ENCODE assay signal across 30 cellular contexts in genomic region chr2:217414429-217414828, GRCh38.
"Had no signal": no experiment of that assay in that cellular context is flagged by ENCODE, and none has a peak within 500 bp of the region (broad histone marks: within the 10 kb centered on the region; RNA-seq: fewer than 3 reads in every experiment).

No MANE protein-coding gene starts in this region.

- DNase-seq: activated CD4-positive, alpha-beta T cell treated with anti-CD3 and anti-CD28 coated beads for 4 hours; activated CD4-positive, alpha-beta T cell treated with anti-CD3 and anti-CD28 coated beads, Interleukin-2, amount 50 U/mL, for 4 hours; activated effector memory CD4-positive, alpha-beta T cell treated with anti-CD3 and anti-CD28 coated beads, Interleukin-2, amount 50 U/mL, for 16 hours; activated naive CD4-positive, alpha-beta T cell treated with anti-CD3 and anti-CD28 coated beads for 36 hours; activated naive CD8-positive, alpha-beta T cell treated with anti-CD3 and anti-CD28 coated beads for 36 hours; activated T-cell treated with anti-CD3 and anti-CD28 coated beads, Interleukin-2, amount 50 U/mL, for 1 hour; amniotic stem cell; brain microvascular endothelial cell; dorsolateral prefrontal cortex; effector memory CD8-positive, alpha-beta T cell; erythroblast; foreskin melanocyte; islet precursor cell; left ventricle myocardium inferior; naive B cell; nucleus accumbens; pancreas; retina; stimulated activated CD4-positive, alpha-beta T cell treated with anti-CD3 and anti-CD28 coated beads, Interleukin-1b, Interleukin-23, amount 100 ng/mL, for 48 hours; stimulated activated CD4-positive, alpha-beta T cell treated with anti-CD3 and anti-CD28 coated beads, Interleukin-4, amount 100 ng/mL, for 4 hours; stimulated activated CD8-positive, alpha-beta memory T cell treated with anti-CD3 and anti-CD28 coated beads, Interleukin-4, amount 100 ng/mL, for 48 hours; stimulated activated naive B cell treated with anti-CD40 and anti-IgM and Interleukin-4, amounts not matched to agents 10 μg/mL and 1 μg/mL and 100 μg/mL, for 72 hours; T-helper 9 cell; testis; upper lobe of left lung had no signal

- H3K27me3 ChIP-seq: brain microvascular endothelial cell, dorsolateral prefrontal cortex, pancreas, testis, upper lobe of left lung had no signal

- ATAC-seq: effector memory CD8-positive, alpha-beta T cell; pancreas; stimulated activated naive B cell treated with anti-CD40 and anti-IgM and Interleukin-4, amounts not matched to agents 10 μg/mL and 1 μg/mL and 100 μg/mL, for 72 hours had no signal

- H3K36me3 ChIP-seq: brain microvascular endothelial cell, left ventricle myocardium inferior, pancreas, prostate gland, upper lobe of left lung had no signal

- H3K27ac ChIP-seq: brain microvascular endothelial cell, coronary artery, dorsolateral prefrontal cortex, left ventricle myocardium inferior, pancreas, testis, upper lobe of left lung, VCaP had no signal

- H3K9me3 ChIP-seq: left ventricle myocardium inferior, pancreas, prostate gland, testis, upper lobe of left lung had no signal

- H3K4me2 ChIP-seq: smooth muscle cell had no signal

- H3K4me3 ChIP-seq: coronary artery, dorsolateral prefrontal cortex, left ventricle myocardium inferior, lung, pancreas, prostate gland, smooth muscle cell, testis, upper lobe of left lung had no signal

- H3K4me1 ChIP-seq: pancreas, prostate gland, testis had no signal
